8 cellular contexts compared by ENCODE assay signal in the genomic region with DNA sequence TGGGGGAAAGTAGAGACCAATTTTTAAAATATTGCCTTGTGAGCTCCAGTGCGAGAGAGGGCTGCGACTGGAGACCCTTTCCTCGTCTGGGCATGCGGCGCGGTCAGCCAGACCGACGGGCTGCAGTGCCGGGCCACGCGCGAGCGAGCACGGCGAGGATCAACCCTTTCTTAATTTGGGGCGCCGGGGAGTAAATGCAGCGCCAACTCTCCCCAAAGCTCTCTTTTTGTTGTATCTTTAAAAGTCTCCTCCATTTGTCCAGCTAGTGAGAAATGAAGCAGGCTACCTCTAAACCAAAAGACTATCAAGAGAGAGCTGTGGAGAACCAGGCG. TPM values are rescaled to one million over a fixed set of nuclear protein-coding genes. Genes with fewer than 3 reads are reported as not detected.
A peak's percentile ranks its signal among the peaks of the same experiment; 100 is the strongest.
DNase-seq lines count a peak whose midpoint lies in the region; ATAC-seq and TF ChIP-seq lines count a peak whose summit lies in the region.

No MANE protein-coding gene starts in this region.

- no peaks in the 10 kb centered on the region for H3K9me3 ChIP-seq in SK-N-MC (ENCODE audit: low read depth, low read length)
- no peaks in the 10 kb centered on the region for H3K9me3 ChIP-seq in fibroblast of lung (ENCODE audit: control insufficient read depth, insufficient read depth, low read depth, low read length)

- H2AFZ ChIP-seq in fibroblast of lung (ENCODE audit: low read length), result no peak overlapping the region

- H3K27ac ChIP-seq in SK-N-MC (no peak overlapping the region), fibroblast of lung (ENCODE audit: insufficient read depth, low read length) (peak overlapping the region; percentile 55), skin epidermis (peak overlapping the region in 7 of 21 experiments; percentile 2 to 68 (median 44))

- H3K4me2 ChIP-seq in fibroblast of lung (ENCODE audit: extremely low read depth, insufficient read depth, low read length), result peak overlapping the region; percentile 92

- H3K9ac ChIP-seq in SK-N-MC (ENCODE audit: insufficient read length), result no peak overlapping the region
- H3K9ac ChIP-seq in fibroblast of lung (ENCODE audit: insufficient read depth, low read length), result peak overlapping the region; percentile 47

- H3K4me1 ChIP-seq in fibroblast of lung (ENCODE audit: control insufficient read depth, extremely low read depth, insufficient read depth, low read length), result peaks cover 5% of the 10 kb centered on the region

- H3K27me3 ChIP-seq in fibroblast of lung (ENCODE audit: control insufficient read depth, insufficient read depth, low read length), result peaks cover 55% of the 10 kb centered on the region

- H3K4me3 ChIP-seq in SK-N-MC, result peak overlapping the region; percentile 80
- H3K4me3 ChIP-seq in fibroblast of lung (replicated peaks in 1 of 4; ENCODE audit: control extremely low read depth in 1 of 4, insufficient read depth in 1 of 4, low read depth in 3 of 4, low read length in 4 of 4), result peak overlapping the region; percentile 61 to 89 (median 69)
- peak overlapping the region; percentile 9 to 47 (median 28) for H3K4me3 ChIP-seq in skin epidermis

- no peak for TF ChIP-seq CTCF in fibroblast of lung (conservative IDR thresholded peaks at IDR 0.05 in 1 of 2, IDR thresholded peaks at IDR 0.05 in 1 of 2; ENCODE audit: low read depth in 1 of 2, low read length in 2 of 2)

- ATAC-seq in HG03457 (IDR thresholded peaks at IDR 0.05; ENCODE audit: unreplicated experiment), result no peak

- no peaks in the 10 kb centered on the region for H4K20me1 ChIP-seq in fibroblast of lung (ENCODE audit: control insufficient read depth, extremely low read depth, insufficient read depth, low read length)

- peaks cover 25% of the 10 kb centered on the region for H3K79me2 ChIP-seq in fibroblast of lung (ENCODE audit: control insufficient read depth, insufficient read depth, low read length)

- no peaks in the 10 kb centered on the region for H3K36me3 ChIP-seq in SK-N-MC (ENCODE audit: insufficient read depth, low read length)
- no peaks in the 10 kb centered on the region for H3K36me3 ChIP-seq in fibroblast of lung (ENCODE audit: control insufficient read depth, insufficient read depth, low read length)

- DNase-seq in NCI-H1417 (lab: John Stamatoyannopoulos, UW) (peak in 2 of 3 experiments; percentile 34 to 55), NCI-H1417 treated with DMSO at 0.1 percent for 48 hours (lab: John Stamatoyannopoulos, UW) (no peak), SK-N-MC (ENCODE audit: low read depth, low spot score) (no peak), fibroblast of lung (ENCODE audit: low read depth in 2 of 2) (no peak), NCI-H187 treated with DMSO at 0.1 percent for 48 hours (lab: John Stamatoyannopoulos, UW) (no peak), superior temporal gyrus (ENCODE audit: extremely low spot score) (no peak)

RNA-seq across cellular contexts. Expression of a gene that starts 1.5 kb away (rescaled TPM):
- 1.8 and 8.3 TPM in 2 replicates for total RNA-seq in fibroblast of lung
- 6.9 and 11.3 TPM in 2 replicates for polyA plus RNA-seq in fibroblast of lung
- polyA plus RNA-seq in fibroblast of lung (2012), result 11.0 and 20.1 TPM in 2 replicates
- 2.3 and 9.5 TPM in 2 replicates for polyA minus RNA-seq in fibroblast of lung (ENCODE audit: low replicate concordance)

Comparison
In these comparisons a context has a peak if more than half of its experiments do, and no peak if none do; other contexts are left out.
1. DNase-seq: peak in NCI-H1417 (2 of 3); none in NCI-H1417 treated with DMSO at 0.1 percent for 48 hours (single experiment), SK-N-MC (single experiment), fibroblast of lung (0 of 2), NCI-H187 treated with DMSO at 0.1 percent for 48 hours (single experiment) and superior temporal gyrus (single experiment).
2. H3K4me3 ChIP-seq: peak in every context shown above with its lines; median percentile 80 in SK-N-MC; 69 in fibroblast of lung; 28 in skin epidermis.